Comparison of ENCODE assay signal across 23 cellular contexts in the genomic region with DNA sequence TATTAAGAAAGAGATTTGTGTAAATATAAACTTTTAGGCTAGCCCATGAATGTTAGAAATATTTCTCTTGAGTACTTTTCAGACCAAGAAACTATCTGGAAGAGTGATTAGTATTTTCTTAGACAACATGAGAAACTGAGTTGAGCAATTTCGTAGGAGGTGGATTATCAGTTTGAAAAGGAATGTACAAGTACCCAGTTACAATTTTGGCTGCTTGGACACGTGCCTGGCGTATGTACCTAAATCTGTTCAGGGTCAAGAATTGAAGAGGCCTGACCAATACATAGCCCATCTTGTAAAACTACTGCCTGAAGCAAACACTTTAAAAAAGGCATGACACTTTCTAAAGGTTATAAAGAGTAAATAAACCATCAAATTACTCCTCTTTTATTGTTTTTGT.
A peak's percentile ranks its signal among the peaks of the same experiment; 100 is the strongest.
DNase-seq lines count a peak whose midpoint lies in the region; ATAC-seq, FAIRE-seq and TF ChIP-seq lines count a peak whose summit lies in the region.
"Had no signal": no experiment of that assay in that cellular context is flagged by ENCODE, and none has a peak within 500 bp of the region (broad histone marks: within the 10 kb centered on the region; RNA-seq: fewer than 3 reads in every experiment).

No MANE protein-coding gene starts in this region.

- H3K27ac ChIP-seq in cardiac muscle cell (no peak overlapping the region), astrocyte (ENCODE audit: low read depth, low read length) (no peak overlapping the region)
- H3K27ac ChIP-seq in CD8-positive, alpha-beta memory T cell (ENCODE audit: low read depth, low read length): no peak overlapping the region
- H3K27ac ChIP-seq: 22Rv1; BLaER1 treated with 17β-estradiol and CSF1 and Interleukin-3, amounts not matched to agents 10 nM and 100 nM had no signal

- H3K36me3 Mint-ChIP-seq in astrocyte (ENCODE audit: low read depth, unreplicated experiment): no peaks in the 10 kb centered on the region
- no peaks in the 10 kb centered on the region for H3K36me3 Mint-ChIP-seq in CD8-positive, alpha-beta memory T cell
- H3K36me3 Mint-ChIP-seq: CD14-positive monocyte had no signal

- no peak overlapping the region for H3K27ac Mint-ChIP-seq in astrocyte (ENCODE audit: unreplicated experiment)
- H3K27ac Mint-ChIP-seq in CD8-positive, alpha-beta memory T cell: no peak overlapping the region
- H3K27ac Mint-ChIP-seq: CD14-positive monocyte; CD4-positive, alpha-beta T cell had no signal

- DNase-seq in cardiac muscle cell (ENCODE audit: low read depth in 1 of 2, low spot score in 1 of 2) (peak; percentile 20 to 34), Right ventricle myocardium superior (no peak), astrocyte (ENCODE audit: low read depth) (peak; percentile 16), omental fat pad (ENCODE audit: low spot score) (no peak), D721Med (ENCODE audit: insufficient read length, low spot score) (no peak), HK-2 (ENCODE audit: unreplicated experiment) (no peak)
- DNase-seq in CD8-positive, alpha-beta memory T cell: no peak
- DNase-seq in stimulated activated CD4-positive, alpha-beta T cell treated with anti-CD3 and anti-CD28 coated beads, Interleukin-2, amount 100 ng/mL, for 24 hours: no peak
- DNase-seq: ACHN; AML-193; BE2C; Calu3; CD4-positive, alpha-beta T cell; COR-L47; DMS153; DND-41; GOT3 had no signal

- H3K79me2 ChIP-seq in astrocyte (ENCODE audit: insufficient read depth, low read length): no peaks in the 10 kb centered on the region

- H3K4me1 Mint-ChIP-seq in astrocyte (ENCODE audit: low read depth, unreplicated experiment): no peaks in the 10 kb centered on the region
- no peaks in the 10 kb centered on the region for H3K4me1 Mint-ChIP-seq in CD8-positive, alpha-beta memory T cell
- H3K4me1 Mint-ChIP-seq: CD14-positive monocyte had no signal

- TF ChIP-seq CTCF in cardiac muscle cell (IDR thresholded peaks at IDR 0.05; ENCODE audit: low read depth, low read length): no peak
- TF ChIP-seq CTCF in astrocyte (IDR thresholded peaks at IDR 0.05; ENCODE audit: insufficient read depth, low read depth, low read length): no peak
- TF ChIP-seq CTCF in omental fat pad (IDR thresholded peaks at IDR 0.05): no peak
- no peak for TF ChIP-seq CTCF in D721Med (IDR thresholded peaks at IDR 0.05; ENCODE audit: insufficient read depth, missing control alignments)

- POLR2A ChIA-PET in CD8-positive, alpha-beta memory T cell (lab: Charles Lee): no interaction called here

- no peaks in the 10 kb centered on the region for H3K27me3 Mint-ChIP-seq in astrocyte (ENCODE audit: low read depth, unreplicated experiment)
- H3K27me3 Mint-ChIP-seq in CD8-positive, alpha-beta memory T cell: peaks cover 3 to 22% of the 10 kb centered on the region in 2 donors

- no peaks in the 10 kb centered on the region for H3K9me3 Mint-ChIP-seq in astrocyte (ENCODE audit: unreplicated experiment)
- H3K9me3 Mint-ChIP-seq in CD8-positive, alpha-beta memory T cell: peaks cover 0 to 1% (median 0%) of the 10 kb centered on the region in 5 donors
- H3K9me3 Mint-ChIP-seq: CD14-positive monocyte; CD4-positive, alpha-beta T cell had no signal

- no peak overlapping the region for H3K4me3 Mint-ChIP-seq in astrocyte (ENCODE audit: unreplicated experiment)
- H3K4me3 Mint-ChIP-seq in CD8-positive, alpha-beta memory T cell: no peak overlapping the region
- H3K4me3 Mint-ChIP-seq: CD14-positive monocyte; CD4-positive, alpha-beta T cell had no signal

- H3K27me3 ChIP-seq in cardiac muscle cell (no peaks in the 10 kb centered on the region), astrocyte (ENCODE audit: insufficient read depth, low read length) (no peaks in the 10 kb centered on the region)
- no peaks in the 10 kb centered on the region for H3K27me3 ChIP-seq in CD8-positive, alpha-beta memory T cell (ENCODE audit: insufficient read depth, low read length, poor library complexity, severe bottlenecking)
- H3K27me3 ChIP-seq: BE2C; BLaER1 treated with 17β-estradiol and CSF1 and Interleukin-3, amounts not matched to agents 10 nM and 100 nM had no signal

- no peak for ATAC-seq in Right ventricle myocardium superior (ENCODE audit: poor library complexity)
- ATAC-seq in omental fat pad (ENCODE audit: low FRiP score): peak; percentile 85

- H3K4me2 ChIP-seq in astrocyte (ENCODE audit: low read length): no peak overlapping the region
- H3K4me2 ChIP-seq: BLaER1 treated with 17β-estradiol and CSF1 and Interleukin-3, amounts not matched to agents 10 nM and 100 nM had no signal

- no peak overlapping the region for H3K9ac ChIP-seq in astrocyte (ENCODE audit: low read length)
- H3K9ac ChIP-seq: BLaER1 treated with 17β-estradiol and CSF1 and Interleukin-3, amounts not matched to agents 10 nM and 100 nM had no signal

- intact Hi-C loops in Right ventricle myocardium superior (cut with DNase I): no loop called here

- no peaks in the 10 kb centered on the region for H3K4me1 ChIP-seq in cardiac muscle cell (ENCODE audit: low read depth)
- no peaks in the 10 kb centered on the region for H3K4me1 ChIP-seq in astrocyte (ENCODE audit: insufficient read depth, low read length)
- H3K4me1 ChIP-seq in CD8-positive, alpha-beta memory T cell (ENCODE audit: insufficient read depth, low read length): no peaks in the 10 kb centered on the region
- H3K4me1 ChIP-seq: BE2C; BLaER1 treated with 17β-estradiol and CSF1 and Interleukin-3, amounts not matched to agents 10 nM and 100 nM; HAP-1 had no signal

- FAIRE-seq in astrocyte (lab: Jason Lieb, UNC): no peak
- no peak for FAIRE-seq in D721Med (lab: Jason Lieb, UNC)
- FAIRE-seq: GM12892, H54 had no signal

- H3K9me3 ChIP-seq in cardiac muscle cell (ENCODE audit: low read depth) (no peaks in the 10 kb centered on the region), astrocyte (ENCODE audit: insufficient read depth, low read depth, low read length) (no peaks in the 10 kb centered on the region)
- H3K9me3 ChIP-seq in CD8-positive, alpha-beta memory T cell (ENCODE audit: low read length): no peaks in the 10 kb centered on the region
- H3K9me3 ChIP-seq: BE2C; BLaER1 treated with 17β-estradiol and CSF1 and Interleukin-3, amounts not matched to agents 10 nM and 100 nM; HAP-1 had no signal

- H4K20me1 ChIP-seq in astrocyte (ENCODE audit: insufficient read depth, low read length): no peaks in the 10 kb centered on the region
- H4K20me1 ChIP-seq: BLaER1 treated with 17β-estradiol and CSF1 and Interleukin-3, amounts not matched to agents 10 nM and 100 nM had no signal

- CTCF ChIA-PET in CD8-positive, alpha-beta memory T cell (lab: Charles Lee): no interaction called here

- H2AFZ ChIP-seq in astrocyte (ENCODE audit: low read depth, low read length): no peak overlapping the region

- H3K4me3 ChIP-seq in cardiac muscle cell: no peak overlapping the region
- H3K4me3 ChIP-seq in astrocyte (ENCODE audit: insufficient read depth, low read depth, low read length): no peak overlapping the region
- no peak overlapping the region for H3K4me3 ChIP-seq in CD8-positive, alpha-beta memory T cell (ENCODE audit: low read length)
- H3K4me3 ChIP-seq: BLaER1 treated with 17β-estradiol and CSF1 and Interleukin-3, amounts not matched to agents 10 nM and 100 nM; HAP-1 had no signal

- H3K36me3 ChIP-seq in cardiac muscle cell (no peaks in the 10 kb centered on the region), astrocyte (ENCODE audit: insufficient read depth, low read length) (no peaks in the 10 kb centered on the region)
- no peaks in the 10 kb centered on the region for H3K36me3 ChIP-seq in CD8-positive, alpha-beta memory T cell (ENCODE audit: insufficient read depth, low read length)
- H3K36me3 ChIP-seq: BE2C; BLaER1 treated with 17β-estradiol and CSF1 and Interleukin-3, amounts not matched to agents 10 nM and 100 nM; HAP-1 had no signal

Comparison
In these comparisons a context has a peak if more than half of its experiments do, and no peak if none do; other contexts are left out.
1. DNase-seq: peak in cardiac muscle cell (2 of 2) and astrocyte (single experiment); none in Right ventricle myocardium superior (single experiment), omental fat pad (single experiment), CD8-positive, alpha-beta memory T cell (0 of 5), D721Med (single experiment), HK-2 (single experiment) and stimulated activated CD4-positive, alpha-beta T cell treated with anti-CD3 and anti-CD28 coated beads, Interleukin-2, amount 100 ng/mL, for 24 hours (0 of 2).